26 cellular contexts compared by ENCODE assay signal in the genomic region with DNA sequence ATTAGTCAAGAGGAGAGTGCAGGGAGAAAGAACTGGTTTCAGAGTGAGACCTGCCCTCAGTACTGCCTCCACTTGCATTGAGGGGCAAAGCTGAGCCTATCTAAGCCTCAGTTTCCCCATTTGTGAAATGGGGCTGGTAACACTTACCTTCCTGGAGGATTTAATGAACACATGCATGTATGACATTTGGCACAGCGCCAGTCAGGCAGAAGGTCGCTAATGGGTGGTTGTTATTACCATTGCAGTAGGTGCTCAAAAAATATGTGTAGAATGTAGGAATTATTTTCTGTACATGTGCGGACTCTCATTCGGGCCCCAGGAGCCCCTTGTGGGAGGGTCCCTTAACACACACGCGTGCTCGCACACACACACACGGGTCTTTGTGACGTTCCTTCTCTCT. TPM values are rescaled to one million over a fixed set of nuclear protein-coding genes. Genes with fewer than 3 reads are reported as not detected.
DNase-seq lines count a peak whose midpoint lies in the region; ATAC-seq and TF ChIP-seq lines count a peak whose summit lies in the region.
"Had no signal": no experiment of that assay in that cellular context is flagged by ENCODE, and none has a peak within 500 bp of the region (broad histone marks: within the 10 kb centered on the region; RNA-seq: fewer than 3 reads in every experiment).

No MANE protein-coding gene starts in this region.

- POLR2A ChIA-PET in RWPE1 (lab: Yijun Ruan, JAX; ENCODE audit: low non-redundant PET): no interaction called here

- peak overlapping the region; percentile 98 for H3K27ac ChIP-seq in RWPE1
- H3K27ac ChIP-seq in foreskin keratinocyte: peak overlapping the region; percentile 87
- H3K27ac ChIP-seq: BLaER1 treated with 17β-estradiol and CSF1 and Interleukin-3, amounts not matched to agents 10 nM and 100 nM had no signal

- CTCF ChIA-PET in RWPE1 (lab: Yijun Ruan, JAX): interaction anchor here (0.6 kb wide), 2 partner anchors 55 to 86 kb away, joined by 3 read pairs; no protein-coding TSS in a partner anchor

- no peak for TF ChIP-seq EP300 in Ishikawa (IDR thresholded peaks at IDR 0.05; ENCODE audit: borderline replicate concordance)

- peak; percentile 1 for DNase-seq in NCI-H2227 (lab: John Stamatoyannopoulos, UW; ENCODE audit: unreplicated experiment)
- DNase-seq in NCI-H2227 treated with DMSO at 0.1 percent for 48 hours (lab: John Stamatoyannopoulos, UW): no peak
- DNase-seq in RWPE1 (ENCODE audit: low spot score): no peak
- DNase-seq in foreskin keratinocyte: no peak
- DNase-seq in activated naive CD4-positive, alpha-beta T cell treated with anti-CD3 and anti-CD28 coated beads, Interleukin-2, amount 50 U/mL, for 16 hours: no peak
- no peak for DNase-seq in AG08395 (ENCODE audit: low spot score)
- DNase-seq: AML-193; CD4-positive, alpha-beta T cell; DMS79; EL; GDM1; HCEC 1CT; IMR-90; NCI-H1092; NCI-H1417 treated with DMSO at 0.1 percent for 48 hours; NCI-H187 treated with DMSO at 0.1 percent for 48 hours; NCI-H345; NCI-H774; SK-N-SH; SW 1271 had no signal

- TF ChIP-seq RAD21 in Ishikawa (IDR thresholded peaks at IDR 0.05; ENCODE audit: low read depth): no peak

- no peaks in the 10 kb centered on the region for H3K27me3 ChIP-seq in foreskin keratinocyte
- H3K27me3 ChIP-seq: BLaER1 treated with 17β-estradiol and CSF1 and Interleukin-3, amounts not matched to agents 10 nM and 100 nM had no signal

- TF ChIP-seq CTCF in RWPE1 (conservative IDR thresholded peaks at IDR 0.05; ENCODE audit: low read depth) (no peak), foreskin keratinocyte (conservative IDR thresholded peaks at IDR 0.05) (no peak)

- peaks cover 64% of the 10 kb centered on the region for H3K4me1 ChIP-seq in foreskin keratinocyte

- ATAC-seq in foreskin keratinocyte: no peak
- no peak for ATAC-seq in activated CD4-positive, CD25-positive, alpha-beta regulatory T cell treated with anti-CD3 and anti-CD28 coated beads, Interleukin-2, amount 50 U/mL, for 24 hours
- ATAC-seq: GM12878, Panc1 had no signal

TF ChIP-seq in Ishikawa, 13 proteins besides CTCF, POLR2A, EP300 and RAD21:
- TF ChIP-seq, protein P1, sequence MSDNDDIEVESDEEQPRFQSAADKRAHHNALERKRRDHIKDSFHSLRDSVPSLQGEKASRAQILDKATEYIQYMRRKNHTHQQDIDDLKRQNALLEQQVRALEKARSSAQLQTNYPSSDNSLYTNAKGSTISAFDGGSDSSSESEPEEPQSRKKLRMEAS (IDR thresholded peaks at IDR 0.05): no peak
- TF ChIP-seq NFIC (IDR thresholded peaks at IDR 0.05): peak; percentile 74

RNA-seq across cellular contexts. Expression of a gene that starts 10.9 kb away (rescaled TPM):
- 85.9 and 95.1 TPM in 2 replicates for total RNA-seq in foreskin keratinocyte
- 26.4 and 26.8 TPM in 2 replicates for polyA plus RNA-seq in foreskin keratinocyte
- total RNA-seq: CD4-positive, alpha-beta T cell; OCI-LY7 had no signal
- polyA plus RNA-seq: SK-N-SH had no signal
